ENCODE assay signal across 3 cellular contexts in the genomic region with DNA sequence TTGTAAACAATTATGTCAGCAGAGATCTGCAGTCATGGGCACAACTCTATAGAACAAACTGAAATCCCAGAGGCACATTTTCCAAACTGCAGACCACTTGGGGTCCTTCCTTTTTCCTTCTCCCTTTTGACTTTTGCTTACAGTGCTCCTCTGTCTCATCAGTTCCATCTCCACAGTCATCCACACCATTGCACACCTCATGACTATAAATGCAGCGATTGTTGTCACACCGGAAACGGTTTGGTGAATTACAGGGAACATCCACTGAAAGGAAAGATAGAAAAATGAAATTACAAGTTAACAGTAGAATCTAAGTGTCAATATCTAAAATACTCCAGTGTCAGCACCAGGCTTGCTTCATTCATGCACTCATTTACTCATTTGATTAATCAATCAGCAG.
"Had no signal": no experiment of that assay in that cellular context is flagged by ENCODE, and none has a peak within 500 bp of the region (broad histone marks: within the 10 kb centered on the region; RNA-seq: fewer than 3 reads in every experiment).

No MANE protein-coding gene starts in this region.

- ATAC-seq: GM12878 had no signal

- DNase-seq: GDM1, GF-D8 had no signal

- H3K4me3 ChIP-seq: GM12878 had no signal
